9 cellular contexts compared by ENCODE assay signal in the genomic region with DNA sequence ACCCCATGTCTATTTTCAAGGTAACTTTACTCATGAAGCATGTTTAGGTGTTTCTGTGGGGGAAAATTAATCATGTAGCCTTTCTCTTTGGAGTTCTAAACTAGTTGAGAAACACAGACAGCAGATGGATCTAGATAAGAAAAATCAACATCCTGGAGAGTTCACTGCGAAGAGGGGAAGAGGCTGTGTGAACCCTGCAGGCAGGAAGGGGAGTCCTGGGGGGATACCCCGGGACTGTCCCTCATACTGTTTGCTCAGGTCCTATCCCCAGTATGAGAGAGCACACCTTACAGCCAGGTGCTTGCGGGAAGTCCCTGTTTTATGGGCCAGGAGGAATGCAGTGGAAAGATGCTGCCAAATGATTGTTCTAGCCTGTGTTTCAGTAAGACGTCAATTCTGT. TPM values are rescaled to one million over a fixed set of nuclear protein-coding genes. Genes with fewer than 3 reads are reported as not detected.
DNase-seq lines count a peak whose midpoint lies in the region; ATAC-seq and TF ChIP-seq lines count a peak whose summit lies in the region.
"Had no signal": no experiment of that assay in that cellular context is flagged by ENCODE, and none has a peak within 500 bp of the region (broad histone marks: within the 10 kb centered on the region; RNA-seq: fewer than 3 reads in every experiment).

No MANE protein-coding gene starts in this region.

- peak overlapping the region; percentile 11 for H3K4me3 Mint-ChIP-seq in CD4-positive, alpha-beta T cell

- H4K20me1 ChIP-seq in OCI-LY3 (ENCODE audit: insufficient read depth, low read length): peaks cover 28% of the 10 kb centered on the region

- CTCF ChIA-PET in CD4-positive, alpha-beta T cell (lab: Charles Lee): no interaction called here

- H3K27ac ChIP-seq in CD4-positive, alpha-beta T cell (ENCODE audit: low read depth, low read length): no peak overlapping the region
- peak overlapping the region; percentile 91 for H3K27ac ChIP-seq in OCI-LY3 (ENCODE audit: low read length)
- H3K27ac ChIP-seq in dorsolateral prefrontal cortex: no peak overlapping the region

- peaks cover 14% of the 10 kb centered on the region for H3K36me3 Mint-ChIP-seq in CD4-positive, alpha-beta T cell (ENCODE audit: low read depth)

- peak overlapping the region; percentile 66 for H3K9ac ChIP-seq in OCI-LY3 (ENCODE audit: low read length)

- no peaks in the 10 kb centered on the region for H3K9me3 ChIP-seq in CD4-positive, alpha-beta T cell (ENCODE audit: control insufficient read depth, low read length)
- no peaks in the 10 kb centered on the region for H3K9me3 ChIP-seq in OCI-LY3 (ENCODE audit: insufficient read depth, low read length)

- peak overlapping the region; percentile 69 for H3K27ac Mint-ChIP-seq in CD4-positive, alpha-beta T cell

- peaks cover 12% of the 10 kb centered on the region for H3K36me3 ChIP-seq in OCI-LY3 (replicated peaks; ENCODE audit: low read depth, low read length)

- H3K4me2 ChIP-seq in OCI-LY3 (ENCODE audit: low read length): peak overlapping the region; percentile 78

- DNase-seq in CD4-positive, alpha-beta T cell: peak in 1 of 10 experiments; percentile 16
- DNase-seq in GM19238 (ENCODE audit: insufficient read length, low spot score) (peak; percentile 50), germinal center (ENCODE audit: low spot score) (peak; percentile 29), dorsolateral prefrontal cortex (no peak), NCI-H2029 treated with DMSO at 0.1 percent for 48 hours (lab: John Stamatoyannopoulos, UW) (no peak), RKO (ENCODE audit: low spot score) (no peak)
- DNase-seq: effector CD8-positive, alpha-beta T cell had no signal

- intact Hi-C loops in CD4-positive, alpha-beta T cell (cut with DNase I, micrococcal nuclease): no loop called here
- intact Hi-C loops in dorsolateral prefrontal cortex (cut with DNase I): no loop called here

- no peaks in the 10 kb centered on the region for H3K27me3 ChIP-seq in CD4-positive, alpha-beta T cell (ENCODE audit: control insufficient read depth, insufficient read depth, low read length)
- H3K27me3 ChIP-seq in OCI-LY3 (ENCODE audit: low read depth, low read length) (no peaks in the 10 kb centered on the region), dorsolateral prefrontal cortex (no peaks in the 10 kb centered on the region)

- H2AFZ ChIP-seq in OCI-LY3 (ENCODE audit: low read depth, low read length): no peak overlapping the region

- peaks cover 94% of the 10 kb centered on the region for H3K4me1 Mint-ChIP-seq in CD4-positive, alpha-beta T cell (ENCODE audit: low read depth)

- peaks cover 93% of the 10 kb centered on the region for H3K79me2 ChIP-seq in OCI-LY3 (ENCODE audit: low read length)

- ATAC-seq in CD4-positive, alpha-beta T cell (ENCODE audit: poor library complexity): peak; percentile 87
- no peak for ATAC-seq in HG02973 (IDR thresholded peaks at IDR 0.05; ENCODE audit: unreplicated experiment)

- peaks cover 89% of the 10 kb centered on the region for H3K4me1 ChIP-seq in OCI-LY3 (ENCODE audit: low read length)

- H3K4me3 ChIP-seq in OCI-LY3 (ENCODE audit: low read length): peak overlapping the region; percentile 59
- no peak overlapping the region for H3K4me3 ChIP-seq in dorsolateral prefrontal cortex

- H3K27me3 Mint-ChIP-seq in CD4-positive, alpha-beta T cell: no peaks in the 10 kb centered on the region

- POLR2A ChIA-PET in CD4-positive, alpha-beta T cell (lab: Charles Lee): interaction anchor here (0.6 kb wide), 1 partner anchor 685 kb away, joined by 4 read pairs; no protein-coding TSS in a partner anchor

- H3K9me3 Mint-ChIP-seq in CD4-positive, alpha-beta T cell: no peaks in the 10 kb centered on the region

- TF ChIP-seq CTCF in CD4-positive, alpha-beta T cell (IDR thresholded peaks at IDR 0.05): no peak
- TF ChIP-seq CTCF in OCI-LY3 (IDR thresholded peaks at IDR 0.05; ENCODE audit: low read depth, low read length): no peak
- TF ChIP-seq CTCF in dorsolateral prefrontal cortex (IDR thresholded peaks at IDR 0.05 in 54 of 56, conservative IDR thresholded peaks at IDR 0.05 in 2 of 56; ENCODE audit: low read depth in 1 of 56, partially characterized antibody in 56 of 56): no peak

RNA-seq across cellular contexts. Expression of a gene that starts 32.7 kb away (rescaled TPM):
- total RNA-seq in CD4-positive, alpha-beta T cell: 10 to 100 TPM; 44.2 to 49.3 TPM
- 100 to 1,000 TPM in 86 of 120 experiments, 10 to 100 TPM in 34; 68.7 to 154 (median 115) TPM for total RNA-seq in dorsolateral prefrontal cortex

Comparison
In these comparisons a context has a peak if more than half of its experiments do, and no peak if none do; other contexts are left out.
1. DNase-seq: peak in GM19238 (single experiment) and germinal center (single experiment); none in dorsolateral prefrontal cortex (0 of 10), NCI-H2029 treated with DMSO at 0.1 percent for 48 hours (single experiment) and RKO (single experiment).